In the genomic region with DNA sequence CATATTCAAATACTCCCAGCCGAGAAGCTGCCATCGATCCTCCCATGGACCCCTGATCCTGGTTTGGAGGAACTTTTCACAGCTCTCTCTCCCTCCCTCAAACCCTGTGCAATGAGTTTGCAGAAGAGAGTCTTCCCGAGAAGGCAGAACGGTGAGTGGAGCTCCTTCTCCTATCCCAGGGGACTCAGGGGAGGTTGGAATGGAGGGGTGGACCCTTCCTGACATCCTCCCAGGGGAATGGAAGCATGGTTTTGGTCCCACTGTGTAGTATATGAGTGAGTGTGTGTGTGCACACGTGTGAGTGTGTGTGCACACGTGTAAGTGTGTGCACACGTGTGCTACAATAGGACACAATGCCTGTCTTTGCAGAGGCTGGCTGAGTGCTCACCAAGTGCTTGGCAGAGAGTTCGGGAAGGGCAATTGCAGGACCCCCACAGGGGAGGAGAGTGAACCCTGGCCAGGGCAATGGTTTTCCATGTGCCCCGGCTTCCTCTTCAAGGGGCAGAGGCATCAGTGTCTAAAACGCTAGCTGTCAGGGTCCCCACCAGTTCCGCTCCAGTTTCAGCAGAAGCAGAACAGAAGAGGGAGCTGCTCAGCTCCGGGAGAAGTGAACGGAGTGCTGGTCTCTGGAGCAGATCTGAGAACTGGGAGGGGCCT, we compare ENCODE assay signal across 11 cellular contexts. TPM values are rescaled to one million over a fixed set of nuclear protein-coding genes. Genes with fewer than 3 reads are reported as not detected.
A peak's percentile ranks its signal among the peaks of the same experiment; 100 is the strongest.
DNase-seq lines count a peak whose midpoint lies in the region; ATAC-seq and TF ChIP-seq lines count a peak whose summit lies in the region.
"Had no signal": no experiment of that assay in that cellular context is flagged by ENCODE, and none has a peak within 500 bp of the region (broad histone marks: within the 10 kb centered on the region; RNA-seq: fewer than 3 reads in every experiment).

No MANE protein-coding gene starts in this region.

- no peaks in the 10 kb centered on the region for H3K9me3 Mint-ChIP-seq in endodermal cell

- no peaks in the 10 kb centered on the region for H3K79me2 ChIP-seq in SK-N-SH (ENCODE audit: insufficient read depth)

- POLR2A ChIA-PET in SK-N-SH (lab: Yijun Ruan, JAX): no interaction called here

- WGBS in endodermal cell (ENCODE audit: insufficient coverage in 1 of 2, insufficient read length in 1 of 2), 2 experiments: 62 to 70% methylated on average over 7 to 13 of the region's 13 CpGs
- 19 to 24% methylated on average over 9 to 13 of the region's 13 CpGs for WGBS in thyroid gland, 2 donors
- 39% methylated on average over 13 of the region's 13 CpGs for WGBS in SK-N-SH (ENCODE audit: low lambda C conversion rate)

- CTCF ChIA-PET in SK-N-SH (lab: Yijun Ruan, JAX): interaction anchor here (1.3 kb wide), 1 partner anchor 83 kb away, joined by 4 read pairs; no protein-coding TSS in a partner anchor

- H3K9ac ChIP-seq in endodermal cell (ENCODE audit: extremely low read depth, low read length, poor library complexity, severe bottlenecking): no peak overlapping the region
- no peak overlapping the region for H3K9ac ChIP-seq in SK-N-SH

- H3K27ac ChIP-seq in endodermal cell (ENCODE audit: low read depth, low read length) (no peak overlapping the region), thyroid gland (peak overlapping the region in 2 of 3 donors; percentile 21 to 46), SK-N-SH (ENCODE audit: low read depth in 2 of 2, low read length in 1 of 2) (no peak overlapping the region)

- H3K4me3 ChIP-seq in endodermal cell (ENCODE audit: low read length) (no peak overlapping the region), thyroid gland (replicated peaks in 1 of 3) (no peak overlapping the region), SK-N-SH (ENCODE audit: low read depth in 2 of 2, low read length in 1 of 2) (no peak overlapping the region)

- no peak overlapping the region for H2AFZ ChIP-seq in SK-N-SH (ENCODE audit: low read depth)

- no peaks in the 10 kb centered on the region for H3K36me3 Mint-ChIP-seq in endodermal cell (ENCODE audit: low read depth)

- ATAC-seq in HG03342 (IDR thresholded peaks at IDR 0.05; ENCODE audit: unreplicated experiment): no peak

- no peak overlapping the region for H3K4me2 ChIP-seq in SK-N-SH

- DNase-seq in MV-4-11 (lab: John Stamatoyannopoulos, UW) (peak; percentile 48), endodermal cell (peak; percentile 62), medulla oblongata (ENCODE audit: extremely low spot score) (peak; percentile 37), thyroid gland (peak; percentile 33 to 51), SK-N-SH (no peak), hepatic stellate cell (ENCODE audit: low spot score) (no peak), SIG-M5 (lab: John Stamatoyannopoulos, UW) (no peak)
- DNase-seq: DMS 273 treated with DMSO at 0.1 percent for 48 hours, NCI-H1105, T-helper 2 cell had no signal

- no peaks in the 10 kb centered on the region for H4K20me1 ChIP-seq in SK-N-SH (ENCODE audit: insufficient read depth)

- no peaks in the 10 kb centered on the region for H3K4me1 ChIP-seq in endodermal cell (ENCODE audit: control insufficient read depth, insufficient read depth, low read length)
- peaks cover 0 to 18% of the 10 kb centered on the region in 2 donors for H3K4me1 ChIP-seq in thyroid gland
- H3K4me1 ChIP-seq in SK-N-SH (ENCODE audit: control insufficient read depth in 1 of 2, insufficient read depth in 2 of 2, low read depth in 1 of 2, low read length in 1 of 2): no peaks in the 10 kb centered on the region

- TF ChIP-seq RAD21 in SK-N-SH (IDR thresholded peaks at IDR 0.05; ENCODE audit: low read length): no peak

- intact Hi-C loops in thyroid gland (cut with DNase I): no loop called here

- H3K27me3 Mint-ChIP-seq in endodermal cell (ENCODE audit: insufficient read depth): peaks cover 5% of the 10 kb centered on the region

- TF ChIP-seq POLR2A in thyroid gland (IDR thresholded peaks at IDR 0.05): no peak

- H3K4me3 Mint-ChIP-seq in endodermal cell: no peak overlapping the region

- H3K27me3 ChIP-seq in endodermal cell (ENCODE audit: control insufficient read depth, insufficient read depth, low read length, poor library complexity, severe bottlenecking) (no peaks in the 10 kb centered on the region), thyroid gland (no peaks in the 10 kb centered on the region), SK-N-SH (ENCODE audit: insufficient read depth) (no peaks in the 10 kb centered on the region)

- H3K27ac Mint-ChIP-seq in endodermal cell: no peak overlapping the region

- no peak for TF ChIP-seq EP300 in SK-N-SH (IDR thresholded peaks at IDR 0.05; ENCODE audit: borderline replicate concordance in 1 of 2, low read depth in 1 of 2, low read length in 1 of 2)

- H3K9me3 ChIP-seq in endodermal cell (ENCODE audit: control insufficient read depth, low read length) (no peaks in the 10 kb centered on the region), thyroid gland (no peaks in the 10 kb centered on the region), SK-N-SH (no peaks in the 10 kb centered on the region)

- H3F3A ChIP-seq in SK-N-SH (replicated peaks; ENCODE audit: insufficient read depth): no peaks in the 10 kb centered on the region

- TF ChIP-seq CTCF in endodermal cell (conservative IDR thresholded peaks at IDR 0.05) (peak; percentile 50), thyroid gland (IDR thresholded peaks at IDR 0.05) (peak in 3 of 6 experiments; percentile 25 to 44 (median 38)), SK-N-SH (IDR thresholded peaks at IDR 0.05) (no peak)

- H3K36me3 ChIP-seq in endodermal cell (ENCODE audit: control insufficient read depth, insufficient read depth, low read length) (no peaks in the 10 kb centered on the region), thyroid gland (no peaks in the 10 kb centered on the region), SK-N-SH (replicated peaks in 1 of 2; ENCODE audit: control insufficient read depth in 1 of 2, insufficient read depth in 2 of 2, low read length in 1 of 2) (no peaks in the 10 kb centered on the region)

- no peaks in the 10 kb centered on the region for H3K9me2 ChIP-seq in SK-N-SH

- no peaks in the 10 kb centered on the region for H3K4me1 Mint-ChIP-seq in endodermal cell

TF ChIP-seq in SK-N-SH, 30 proteins besides CTCF, POLR2A, EP300 and RAD21 (continues in another document):
- TF ChIP-seq, protein P1, sequence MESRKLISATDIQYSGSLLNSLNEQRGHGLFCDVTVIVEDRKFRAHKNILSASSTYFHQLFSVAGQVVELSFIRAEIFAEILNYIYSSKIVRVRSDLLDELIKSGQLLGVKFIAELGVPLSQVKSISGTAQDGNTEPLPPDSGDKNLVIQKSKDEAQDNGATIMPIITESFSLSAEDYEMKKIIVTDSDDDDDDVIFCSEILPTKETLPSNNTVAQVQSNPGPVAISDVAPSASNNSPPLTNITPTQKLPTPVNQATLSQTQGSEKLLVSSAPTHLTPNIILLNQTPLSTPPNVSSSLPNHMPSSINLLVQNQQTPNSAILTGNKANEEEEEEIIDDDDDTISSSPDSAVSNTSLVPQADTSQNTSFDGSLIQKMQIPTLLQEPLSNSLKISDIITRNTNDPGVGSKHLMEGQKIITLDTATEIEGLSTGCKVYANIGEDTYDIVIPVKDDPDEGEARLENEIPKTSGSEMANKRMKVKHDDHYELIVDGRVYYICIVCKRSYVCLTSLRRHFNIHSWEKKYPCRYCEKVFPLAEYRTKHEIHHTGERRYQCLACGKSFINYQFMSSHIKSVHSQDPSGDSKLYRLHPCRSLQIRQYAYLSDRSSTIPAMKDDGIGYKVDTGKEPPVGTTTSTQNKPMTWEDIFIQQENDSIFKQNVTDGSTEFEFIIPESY (IDR thresholded peaks at IDR 0.05; ENCODE audit: borderline replicate concordance, low read depth): no peak
- no peak for TF ChIP-seq RFX5 (IDR thresholded peaks at IDR 0.05; ENCODE audit: low read length)
- TF ChIP-seq SMC3 (IDR thresholded peaks at IDR 0.05; ENCODE audit: low read depth, low read length): no peak
- no peak for TF ChIP-seq ELF1 (IDR thresholded peaks at IDR 0.05)
- TF ChIP-seq POLR2AphosphoS5 (IDR thresholded peaks at IDR 0.05; ENCODE audit: low read depth, low read length): no peak
- TF ChIP-seq NFIC (IDR thresholded peaks at IDR 0.05; ENCODE audit: borderline replicate concordance): no peak
- TF ChIP-seq, protein P2, sequence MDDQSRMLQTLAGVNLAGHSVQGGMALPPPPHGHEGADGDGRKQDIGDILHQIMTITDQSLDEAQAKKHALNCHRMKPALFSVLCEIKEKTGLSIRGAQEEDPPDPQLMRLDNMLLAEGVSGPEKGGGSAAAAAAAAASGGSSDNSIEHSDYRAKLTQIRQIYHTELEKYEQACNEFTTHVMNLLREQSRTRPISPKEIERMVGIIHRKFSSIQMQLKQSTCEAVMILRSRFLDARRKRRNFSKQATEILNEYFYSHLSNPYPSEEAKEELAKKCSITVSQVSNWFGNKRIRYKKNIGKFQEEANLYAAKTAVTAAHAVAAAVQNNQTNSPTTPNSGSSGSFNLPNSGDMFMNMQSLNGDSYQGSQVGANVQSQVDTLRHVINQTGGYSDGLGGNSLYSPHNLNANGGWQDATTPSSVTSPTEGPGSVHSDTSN (IDR thresholded peaks at IDR 0.05): no peak
- TF ChIP-seq SIN3A (IDR thresholded peaks at IDR 0.05; ENCODE audit: borderline replicate concordance, low read depth, low read length): no peak
- no peak for TF ChIP-seq RXRA (IDR thresholded peaks at IDR 0.05; ENCODE audit: borderline replicate concordance, low read depth)
- TF ChIP-seq GABPA (IDR thresholded peaks at IDR 0.05; ENCODE audit: low read depth): no peak
- TF ChIP-seq, protein P3, sequence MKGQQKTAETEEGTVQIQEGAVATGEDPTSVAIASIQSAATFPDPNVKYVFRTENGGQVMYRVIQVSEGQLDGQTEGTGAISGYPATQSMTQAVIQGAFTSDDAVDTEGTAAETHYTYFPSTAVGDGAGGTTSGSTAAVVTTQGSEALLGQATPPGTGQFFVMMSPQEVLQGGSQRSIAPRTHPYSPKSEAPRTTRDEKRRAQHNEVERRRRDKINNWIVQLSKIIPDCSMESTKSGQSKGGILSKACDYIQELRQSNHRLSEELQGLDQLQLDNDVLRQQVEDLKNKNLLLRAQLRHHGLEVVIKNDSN (IDR thresholded peaks at IDR 0.05; ENCODE audit: borderline replicate concordance, low read depth): no peak
- TF ChIP-seq CHD2 (IDR thresholded peaks at IDR 0.05; ENCODE audit: low read length, partially characterized antibody): no peak

RNA-seq across cellular contexts. Expression of a gene that starts 13.8 kb away (rescaled TPM):
- total RNA-seq in endodermal cell (under 1 TPM; 0.13 to 0.24 TPM), thyroid gland (10 to 100 TPM in 2 of 4 donors, 1 to 10 TPM in 2; 4.9 to 11.5 (median 8.4) TPM)
- 0.46 TPM for polyA plus RNA-seq in endodermal cell (2013, experiment 1 of 2)
- polyA plus RNA-seq in endodermal cell (2013, experiment 2 of 2): 0.25 TPM
- 0.10 TPM in 1 of 2 replicates, not detected in the other for polyA plus RNA-seq in SK-N-SH (2012; rRNA removed)
- polyA plus RNA-seq in SK-N-SH (2012; cell fraction: cytosol; rRNA removed): not detected in 2 replicates
- polyA plus RNA-seq in SK-N-SH (2012; cell fraction: nucleus; rRNA removed): not detected in 2 replicates

RNA-seq across cellular contexts. Expression of a gene that starts 48.8 kb away (rescaled TPM):
- total RNA-seq in endodermal cell (not detected), thyroid gland (under 1 TPM in 3 of 4 donors, not detected in 1; 0.56 to 0.81 (median 0.78) TPM)
- not detected for polyA plus RNA-seq in endodermal cell (2013, experiment 1 of 2)
- 0.41 TPM for polyA plus RNA-seq in endodermal cell (2013, experiment 2 of 2)
- polyA plus RNA-seq in SK-N-SH (2012; rRNA removed): 0.03 TPM in 1 of 2 replicates, not detected in the other
- polyA plus RNA-seq in SK-N-SH (2012; cell fraction: cytosol; rRNA removed): not detected in 2 replicates
- 0.12 TPM in 1 of 2 replicates, not detected in the other for polyA plus RNA-seq in SK-N-SH (2012; cell fraction: nucleus; rRNA removed)

Comparison
In these comparisons a context has a peak if more than half of its experiments do, and no peak if none do; other contexts are left out.
1. DNase-seq: peak in MV-4-11 (single experiment), endodermal cell (single experiment), medulla oblongata (single experiment) and thyroid gland (2 of 2); none in SK-N-SH (single experiment), hepatic stellate cell (single experiment) and SIG-M5 (single experiment).
2. H3K27ac ChIP-seq: peak in thyroid gland (2 of 3); none in endodermal cell (single experiment) and SK-N-SH (0 of 2).
3. RNA of a gene that starts 13.8 kb away (total RNA-seq): 4.9 to 11.5 TPM in thyroid gland; 0.13 to 0.24 TPM in endodermal cell; every median in the first group is over 4 times any median in the second.